In the genomic region with DNA sequence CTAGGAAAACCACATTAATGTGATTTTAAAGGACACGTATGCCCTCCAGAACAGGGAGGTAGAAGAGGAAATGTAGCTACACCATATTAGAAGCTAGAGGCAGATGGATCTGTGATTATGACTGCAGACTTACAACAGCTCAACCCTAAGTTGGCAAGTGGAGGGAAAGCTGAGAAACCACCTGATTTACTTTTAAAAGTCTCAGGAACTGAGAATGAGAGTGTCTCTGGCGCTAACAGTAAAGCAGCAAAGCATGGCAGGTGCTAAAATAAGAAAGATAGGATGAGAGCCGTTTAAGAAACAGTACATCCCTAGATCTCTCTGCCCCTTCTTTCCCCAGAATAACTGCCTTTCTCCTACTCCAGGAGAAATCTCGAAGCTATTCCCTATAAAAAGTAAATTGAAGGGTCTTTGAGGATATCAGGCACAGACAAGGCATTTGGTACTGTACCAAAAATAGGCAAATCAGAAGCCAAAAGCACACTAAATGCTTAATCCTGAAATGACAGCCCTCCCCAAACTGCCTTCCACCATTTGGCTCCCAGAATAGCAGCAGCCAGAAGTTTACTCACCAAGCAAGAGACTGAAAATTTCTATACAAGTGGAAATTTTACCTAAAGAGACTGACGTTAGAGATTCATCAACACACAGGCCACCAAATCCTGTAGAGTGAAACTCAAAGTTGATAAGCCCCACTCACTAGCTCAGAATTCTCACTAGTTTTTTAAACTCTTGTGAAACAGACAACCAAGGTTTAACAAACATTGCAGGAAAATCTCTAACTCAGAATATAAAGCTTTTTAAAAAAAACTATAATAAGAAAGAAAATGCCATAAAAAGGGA, we compare ENCODE assay signal across 13 cellular contexts. TPM values are rescaled to one million over a fixed set of nuclear protein-coding genes. Genes with fewer than 3 reads are reported as not detected.
A peak's percentile ranks its signal among the peaks of the same experiment; 100 is the strongest.
DNase-seq lines count a peak whose midpoint lies in the region; ATAC-seq lines count a peak whose summit lies in the region.
"Had no signal": no experiment of that assay in that cellular context is flagged by ENCODE, and none has a peak within 500 bp of the region (broad histone marks: within the 10 kb centered on the region; RNA-seq: fewer than 3 reads in every experiment).

No MANE protein-coding gene starts in this region.

- intact Hi-C loops in activated naive CD4-positive, alpha-beta T cell treated with anti-CD3 and anti-CD28 coated beads for 36 hours (cut with micrococcal nuclease): loop anchor here (1.0 kb wide), 3 partner anchors 23 to 70 kb away; no protein-coding TSS in a partner anchor

- peaks cover 31% of the 10 kb centered on the region for H3K4me1 Mint-ChIP-seq in activated naive CD4-positive, alpha-beta T cell treated with anti-CD3 and anti-CD28 coated beads for 36 hours (ENCODE audit: low read depth)
- H3K4me1 Mint-ChIP-seq in T-cell: peaks cover 7 to 49% (median 46%) of the 10 kb centered on the region in 3 donors
- peaks cover 28% of the 10 kb centered on the region for H3K4me1 Mint-ChIP-seq in stimulated activated memory B cell treated with anti-CD40 and anti-IgM and Interleukin-4, amounts not matched to agents 10 μg/mL and 1 μg/mL and 100 μg/mL, for 72 hours

- ATAC-seq in GM21526 (IDR thresholded peaks at IDR 0.05; ENCODE audit: low FRiP score, unreplicated experiment) (peak; percentile 53), T-cell (replicated peaks in 1 of 4) (peak in 1 of 4 experiments; percentile 83), GM18861 (IDR thresholded peaks at IDR 0.05; ENCODE audit: unreplicated experiment) (no peak), HG03469 (IDR thresholded peaks at IDR 0.05; ENCODE audit: unreplicated experiment) (no peak)
- peak; percentile 54 for ATAC-seq in stimulated activated memory B cell treated with anti-CD40 and anti-IgM and Interleukin-4, amounts not matched to agents 10 μg/mL and 1 μg/mL and 100 μg/mL, for 72 hours
- ATAC-seq: Right ventricle myocardium inferior, sciatic nerve had no signal

- peaks cover 2% of the 10 kb centered on the region for H3K27me3 Mint-ChIP-seq in activated naive CD4-positive, alpha-beta T cell treated with anti-CD3 and anti-CD28 coated beads for 36 hours (ENCODE audit: low read depth)
- peaks cover 0 to 10% of the 10 kb centered on the region in 2 donors for H3K27me3 Mint-ChIP-seq in T-cell
- no peaks in the 10 kb centered on the region for H3K27me3 Mint-ChIP-seq in stimulated activated memory B cell treated with anti-CD40 and anti-IgM and Interleukin-4, amounts not matched to agents 10 μg/mL and 1 μg/mL and 100 μg/mL, for 72 hours

- peak overlapping the region; percentile 28 for H3K4me3 Mint-ChIP-seq in activated naive CD4-positive, alpha-beta T cell treated with anti-CD3 and anti-CD28 coated beads for 36 hours
- H3K4me3 Mint-ChIP-seq in T-cell: peak overlapping the region in 2 of 3 donors; percentile 75 to 81
- no peak overlapping the region for H3K4me3 Mint-ChIP-seq in stimulated activated memory B cell treated with anti-CD40 and anti-IgM and Interleukin-4, amounts not matched to agents 10 μg/mL and 1 μg/mL and 100 μg/mL, for 72 hours
- H3K4me3 Mint-ChIP-seq: activated naive CD8-positive, alpha-beta T cell treated with anti-CD3 and anti-CD28 coated beads, Interleukin-2, amount 10 ng/mL, durations not matched to agents 7 days and 5 days had no signal

- DNase-seq in activated naive CD4-positive, alpha-beta T cell treated with anti-CD3 and anti-CD28 coated beads for 36 hours: peak; percentile 28
- DNase-seq in activated naive CD4-positive, alpha-beta T cell (lab: John Stamatoyannopoulos, UW): no peak
- no peak for DNase-seq in T-cell
- DNase-seq in T-helper 1 cell: no peak
- DNase-seq: activated naive CD8-positive, alpha-beta T cell treated with anti-CD3 and anti-CD28 coated beads, Interleukin-2, amount 10 ng/mL, durations not matched to agents 7 days and 5 days; DMS153; NCI-H524 had no signal

- CTCF ChIA-PET in activated naive CD4-positive, alpha-beta T cell treated with anti-CD3 and anti-CD28 coated beads for 36 hours (lab: Charles Lee): interaction anchor here (1.2 to 2.5 kb wide), 4 partner anchors 23 to 64 kb away, joined by 3 to 15 read pairs (median 4); no protein-coding TSS in a partner anchor
- CTCF ChIA-PET in T-cell (lab: Charles Lee): interaction anchor here (0.6 to 1.6 kb wide), 4 partner anchors 33 to 81 kb away, joined by 3 to 8 read pairs (median 4); no protein-coding TSS in a partner anchor

- H3K36me3 Mint-ChIP-seq in activated naive CD4-positive, alpha-beta T cell treated with anti-CD3 and anti-CD28 coated beads for 36 hours (ENCODE audit: low read depth): no peaks in the 10 kb centered on the region
- peaks cover 2% of the 10 kb centered on the region for H3K36me3 Mint-ChIP-seq in T-cell
- no peaks in the 10 kb centered on the region for H3K36me3 Mint-ChIP-seq in stimulated activated memory B cell treated with anti-CD40 and anti-IgM and Interleukin-4, amounts not matched to agents 10 μg/mL and 1 μg/mL and 100 μg/mL, for 72 hours

- no peaks in the 10 kb centered on the region for H3K9me3 Mint-ChIP-seq in activated naive CD4-positive, alpha-beta T cell treated with anti-CD3 and anti-CD28 coated beads for 36 hours
- H3K9me3 Mint-ChIP-seq in T-cell: no peaks in the 10 kb centered on the region
- H3K9me3 Mint-ChIP-seq in stimulated activated memory B cell treated with anti-CD40 and anti-IgM and Interleukin-4, amounts not matched to agents 10 μg/mL and 1 μg/mL and 100 μg/mL, for 72 hours: no peaks in the 10 kb centered on the region
- H3K9me3 Mint-ChIP-seq: activated naive CD8-positive, alpha-beta T cell treated with anti-CD3 and anti-CD28 coated beads, Interleukin-2, amount 10 ng/mL, durations not matched to agents 7 days and 5 days had no signal

- POLR2A ChIA-PET in T-cell (lab: Charles Lee): interaction anchor here (0.5 to 1.0 kb wide), 3 partner anchors 10 to 111 kb away, joined by 3 read pairs; no protein-coding TSS in a partner anchor

- peak overlapping the region; percentile 82 for H3K27ac Mint-ChIP-seq in activated naive CD4-positive, alpha-beta T cell treated with anti-CD3 and anti-CD28 coated beads for 36 hours
- peak overlapping the region in 1 of 2 donors; percentile 93 for H3K27ac Mint-ChIP-seq in T-cell
- peak overlapping the region; percentile 2 for H3K27ac Mint-ChIP-seq in stimulated activated memory B cell treated with anti-CD40 and anti-IgM and Interleukin-4, amounts not matched to agents 10 μg/mL and 1 μg/mL and 100 μg/mL, for 72 hours
- H3K27ac Mint-ChIP-seq: activated naive CD8-positive, alpha-beta T cell treated with anti-CD3 and anti-CD28 coated beads, Interleukin-2, amount 10 ng/mL, durations not matched to agents 7 days and 5 days had no signal

RNA-seq across cellular contexts. Expression of gene PARP14, which starts 34.3 kb away (rescaled TPM):
- 10 to 100 TPM; 35.4 to 38.9 TPM for total RNA-seq in activated naive CD4-positive, alpha-beta T cell treated with anti-CD3 and anti-CD28 coated beads for 36 hours
- 10 to 100 TPM; 46.9 to 70.2 (median 47.9) TPM for total RNA-seq in T-cell

Comparison
In these comparisons a context has a peak if more than half of its experiments do, and no peak if none do; other contexts are left out.
1. ATAC-seq: peak in GM21526 (single experiment) and stimulated activated memory B cell treated with anti-CD40 and anti-IgM and Interleukin-4, amounts not matched to agents 10 μg/mL and 1 μg/mL and 100 μg/mL, for 72 hours (single experiment); none in GM18861 (single experiment) and HG03469 (single experiment).